Comparison of ENCODE assay signal across 10 cellular contexts in the genomic region with DNA sequence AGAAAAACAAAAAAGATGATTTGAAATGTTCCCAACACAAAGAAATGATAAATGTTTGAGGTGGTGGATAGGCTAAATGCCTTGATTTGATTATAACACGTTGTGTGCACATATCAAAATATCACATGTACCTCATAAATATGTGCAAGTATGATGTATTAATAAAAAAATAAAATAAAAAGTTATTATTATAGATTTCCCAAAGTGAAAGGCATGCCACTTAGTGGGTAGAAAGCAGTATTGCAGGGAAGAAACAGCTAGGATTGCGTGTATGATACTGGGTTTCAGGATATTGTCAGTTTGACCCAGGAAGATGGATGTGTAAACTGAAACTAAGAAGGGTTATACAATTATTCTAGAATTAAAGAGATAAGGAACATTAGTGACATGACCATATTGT. TPM values are rescaled to one million over a fixed set of nuclear protein-coding genes. Genes with fewer than 3 reads are reported as not detected.
DNase-seq lines count a peak whose midpoint lies in the region; ATAC-seq, FAIRE-seq and TF ChIP-seq lines count a peak whose summit lies in the region.
"Had no signal": no experiment of that assay in that cellular context is flagged by ENCODE, and none has a peak within 500 bp of the region (broad histone marks: within the 10 kb centered on the region; RNA-seq: fewer than 3 reads in every experiment).

No MANE protein-coding gene starts in this region.

- ATAC-seq in heart right ventricle (no peak), Right ventricle myocardium superior (ENCODE audit: poor library complexity) (no peak)

- H3K79me2 ChIP-seq in fibroblast of lung (ENCODE audit: control insufficient read depth, insufficient read depth, low read length): no peaks in the 10 kb centered on the region

- peaks cover 0 to 22% (median 14%) of the 10 kb centered on the region in 9 donors for H3K4me1 ChIP-seq in heart right ventricle
- H3K4me1 ChIP-seq in fibroblast of lung (ENCODE audit: control insufficient read depth, extremely low read depth, insufficient read depth, low read length): peaks cover 4% of the 10 kb centered on the region

- H2AFZ ChIP-seq in fibroblast of lung (ENCODE audit: low read length): no peak overlapping the region

- H3K9me3 ChIP-seq in heart right ventricle (no peaks in the 10 kb centered on the region), fibroblast of lung (ENCODE audit: control insufficient read depth, insufficient read depth, low read depth, low read length) (no peaks in the 10 kb centered on the region)

- H3K27ac ChIP-seq in heart right ventricle (no peak overlapping the region), fibroblast of lung (ENCODE audit: insufficient read depth, low read length) (no peak overlapping the region)

- H3K36me3 ChIP-seq in heart right ventricle (no peaks in the 10 kb centered on the region), fibroblast of lung (ENCODE audit: control insufficient read depth, insufficient read depth, low read length) (no peaks in the 10 kb centered on the region)

- 61 to 73% methylated on average over 2 of the region's 2 CpGs for WGBS in heart right ventricle, 2 donors

- no peak for DNase-seq in heart right ventricle
- DNase-seq in Right ventricle myocardium superior: no peak
- DNase-seq in RKO (ENCODE audit: low spot score): peak; percentile 67
- peak in 1 of 2 donors; percentile 44 for DNase-seq in fibroblast of lung (ENCODE audit: low read depth in 2 of 2)
- peak; percentile 23 for DNase-seq in urothelium cell line (ENCODE audit: low spot score)
- DNase-seq in activated naive CD4-positive, alpha-beta T cell treated with anti-CD3 and anti-CD28 coated beads, Interleukin-2, amount 50 U/mL, for 16 hours: no peak
- DNase-seq in CD1c-positive myeloid dendritic cell (ENCODE audit: extremely low spot score): no peak
- DNase-seq in stimulated activated CD4-positive, alpha-beta T cell treated with anti-CD3 and anti-CD28 coated beads, Interleukin-4, amount 100 ng/mL, for 4 hours: no peak
- DNase-seq: DMS79, T-helper 9 cell had no signal

- no peak overlapping the region for H3K4me3 ChIP-seq in heart right ventricle
- H3K4me3 ChIP-seq in fibroblast of lung (replicated peaks in 1 of 4; ENCODE audit: control extremely low read depth in 1 of 4, insufficient read depth in 1 of 4, low read depth in 3 of 4, low read length in 4 of 4): no peak overlapping the region

- TF ChIP-seq CTCF in heart right ventricle (IDR thresholded peaks at IDR 0.05) (peak in 7 of 9 donors; percentile 5 to 39 (median 36)), fibroblast of lung (conservative IDR thresholded peaks at IDR 0.05 in 1 of 2, IDR thresholded peaks at IDR 0.05 in 1 of 2; ENCODE audit: low read depth in 1 of 2, low read length in 2 of 2) (peak; percentile 60 to 73)

- H3K4me2 ChIP-seq in fibroblast of lung (ENCODE audit: extremely low read depth, insufficient read depth, low read length): no peak overlapping the region

- no peaks in the 10 kb centered on the region for H4K20me1 ChIP-seq in fibroblast of lung (ENCODE audit: control insufficient read depth, extremely low read depth, insufficient read depth, low read length)

- H3K9ac ChIP-seq in fibroblast of lung (ENCODE audit: insufficient read depth, low read length): no peak overlapping the region

- no peak for FAIRE-seq in urothelium cell line (lab: Jason Lieb, UNC)

- H3K27me3 ChIP-seq in heart right ventricle (peaks cover 0 to 37% (median 25%) of the 10 kb centered on the region in 7 donors), fibroblast of lung (ENCODE audit: control insufficient read depth, insufficient read depth, low read length) (peaks cover 9% of the 10 kb centered on the region)

- intact Hi-C loops in heart right ventricle (cut with DNase I): loop anchor here in 2 of 10 donors (5.0 to 10.0 kb wide), 2 partner anchors 246 to 1198 kb away; partner anchors contain the start of gene FSD1L (in 1 of the 2)
- intact Hi-C loops in Right ventricle myocardium superior (cut with DNase I): no loop called here

RNA-seq across cellular contexts. Expression of gene TMEM38B, which starts 3.6 kb away (rescaled TPM):
- 10 to 100 TPM; 49.1 to 68.4 (median 55.2) TPM for total RNA-seq in heart right ventricle
- 10 to 100 TPM; 13.5 to 17.0 TPM for polyA plus RNA-seq in heart right ventricle
- 69.5 TPM for total RNA-seq in Right ventricle myocardium superior
- total RNA-seq in fibroblast of lung: 18.0 and 21.3 TPM in 2 replicates
- polyA plus RNA-seq in fibroblast of lung: 6.9 and 11.6 TPM in 2 replicates
- 3.8 and 5.9 TPM in 2 replicates for polyA plus RNA-seq in fibroblast of lung (2012)
- 4.3 TPM in 1 of 2 replicates, not detected in the other for polyA minus RNA-seq in fibroblast of lung (ENCODE audit: low replicate concordance)

RNA-seq across cellular contexts. Expression of gene TAL2, which starts 28.5 kb away (rescaled TPM):
- total RNA-seq in heart right ventricle: not detected
- under 1 TPM in 1 of 2 donors, not detected in 1; 0.09 TPM for polyA plus RNA-seq in heart right ventricle
- 0.59 TPM for total RNA-seq in Right ventricle myocardium superior
- 0.17 TPM in 1 of 2 replicates, not detected in the other for total RNA-seq in fibroblast of lung
- polyA plus RNA-seq in fibroblast of lung: 0.11 TPM in 1 of 2 replicates, not detected in the other
- polyA plus RNA-seq in fibroblast of lung (2012): not detected in 2 replicates
- polyA minus RNA-seq in fibroblast of lung (ENCODE audit: low replicate concordance): not detected in 2 replicates

Comparison
In these comparisons a context has a peak if more than half of its experiments do, and no peak if none do; other contexts are left out.
1. DNase-seq: peak in RKO (single experiment) and urothelium cell line (single experiment); none in heart right ventricle (0 of 2), Right ventricle myocardium superior (single experiment), activated naive CD4-positive, alpha-beta T cell treated with anti-CD3 and anti-CD28 coated beads, Interleukin-2, amount 50 U/mL, for 16 hours (single experiment), CD1c-positive myeloid dendritic cell (single experiment) and stimulated activated CD4-positive, alpha-beta T cell treated with anti-CD3 and anti-CD28 coated beads, Interleukin-4, amount 100 ng/mL, for 4 hours (0 of 2).